1 cellular context compared by ENCODE assay signal in the genomic region with DNA sequence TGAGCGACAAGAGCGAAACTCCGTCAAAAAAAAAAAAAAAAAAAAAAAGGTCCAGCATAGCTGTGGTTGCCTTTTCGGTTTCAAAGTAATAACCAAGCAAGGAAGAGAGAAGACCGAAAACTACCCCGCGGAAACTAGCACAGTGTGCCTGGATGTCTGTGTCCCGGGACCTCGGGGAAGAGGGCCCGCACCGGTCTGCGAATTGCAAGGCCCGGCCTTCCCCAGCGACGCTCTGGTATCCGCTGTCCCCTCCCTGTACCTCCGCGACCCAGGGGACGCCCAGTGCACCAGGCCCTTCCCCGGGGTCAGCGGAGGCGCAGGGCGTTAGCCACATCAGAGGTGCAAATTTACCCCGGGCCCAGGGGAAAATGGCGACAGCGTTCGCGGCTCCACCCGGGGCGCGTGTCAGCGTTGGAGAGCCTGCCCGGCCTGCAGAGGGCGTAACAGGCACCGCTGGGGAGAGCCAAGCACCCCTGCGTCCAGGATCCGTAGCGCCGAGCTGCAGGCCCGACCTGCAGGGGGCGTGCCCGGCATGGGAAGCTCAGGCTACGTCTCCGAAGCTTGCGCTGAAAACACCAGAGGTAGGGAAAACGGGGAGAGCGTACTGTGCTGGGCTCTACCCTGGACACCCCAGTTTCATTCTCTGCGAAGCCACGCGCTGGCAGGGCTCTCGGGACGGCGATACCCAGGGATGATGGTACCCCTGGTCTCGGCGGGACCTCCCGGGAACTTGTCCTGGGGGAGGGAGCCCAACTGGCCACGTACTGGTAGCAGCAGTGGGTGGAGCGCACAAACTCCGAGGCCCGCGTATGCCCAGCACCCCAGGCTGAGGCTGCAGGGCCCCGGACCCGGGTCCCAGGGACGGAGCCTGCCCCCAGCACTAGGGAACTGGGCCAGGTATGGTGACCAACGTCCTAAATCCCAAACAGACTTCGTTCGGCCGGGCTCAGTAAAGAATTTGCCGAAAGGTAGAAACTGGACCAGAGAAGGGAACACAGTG.
TF ChIP-seq lines count a peak whose summit lies in the region.

No MANE protein-coding gene starts in this region.

TF ChIP-seq in IMR-90, 13 proteins besides CTCF, POLR2A, EP300 and RAD21 (continued from another document):
- TF ChIP-seq, protein P1, sequence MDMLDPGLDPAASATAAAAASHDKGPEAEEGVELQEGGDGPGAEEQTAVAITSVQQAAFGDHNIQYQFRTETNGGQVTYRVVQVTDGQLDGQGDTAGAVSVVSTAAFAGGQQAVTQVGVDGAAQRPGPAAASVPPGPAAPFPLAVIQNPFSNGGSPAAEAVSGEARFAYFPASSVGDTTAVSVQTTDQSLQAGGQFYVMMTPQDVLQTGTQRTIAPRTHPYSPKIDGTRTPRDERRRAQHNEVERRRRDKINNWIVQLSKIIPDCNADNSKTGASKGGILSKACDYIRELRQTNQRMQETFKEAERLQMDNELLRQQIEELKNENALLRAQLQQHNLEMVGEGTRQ (IDR thresholded peaks at IDR 0.05; ENCODE audit: low read depth, low read length), result no peak
TF ChIP-seq in IMR-90: peak in this region for 0.
